In the genomic region with DNA sequence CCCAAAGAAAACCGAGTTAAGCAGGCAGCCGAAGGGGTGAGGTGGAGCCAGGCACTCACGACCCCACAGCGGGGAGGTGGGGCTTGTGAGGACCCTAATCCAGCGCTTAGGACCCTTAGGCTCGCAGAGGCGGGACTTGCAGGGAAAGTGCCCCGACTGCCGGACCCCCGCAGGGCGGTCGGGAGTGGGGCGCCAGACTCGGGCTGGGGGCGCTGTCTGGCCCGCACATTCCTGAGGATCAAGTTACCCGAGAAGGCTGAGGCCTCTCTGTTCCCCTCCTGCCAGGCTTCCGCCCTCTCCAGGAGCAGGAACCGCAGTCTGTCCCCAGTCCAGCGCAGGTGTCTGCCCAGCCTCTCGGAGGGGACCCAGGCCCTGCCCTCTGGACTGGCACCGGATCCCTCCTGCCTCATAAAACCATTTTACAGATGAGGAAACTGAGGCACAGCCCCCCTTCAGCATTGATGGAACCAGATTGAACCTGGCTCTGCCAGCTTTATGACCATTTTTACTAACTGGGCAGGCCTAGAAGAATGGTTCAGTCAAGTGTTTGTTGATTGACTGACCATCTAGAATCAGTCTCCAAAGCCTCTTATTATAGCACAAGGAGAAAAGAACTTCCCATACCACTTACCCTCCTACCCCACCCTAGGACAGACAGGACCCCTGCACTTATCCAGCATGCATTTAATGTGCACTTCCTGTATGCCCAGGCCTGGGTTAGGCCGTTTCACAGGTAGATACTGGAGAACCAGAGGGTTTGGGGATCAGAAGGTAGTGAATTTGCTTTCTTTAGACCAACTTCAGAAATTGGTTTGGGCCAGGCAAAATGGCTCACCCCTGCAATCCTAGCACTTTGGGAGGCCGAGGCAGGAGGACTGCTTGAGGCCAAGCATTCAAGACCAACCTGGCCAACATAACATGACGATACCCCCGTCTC, we compare ENCODE assay signal across 1 cellular context.
TF ChIP-seq lines count a peak whose summit lies in the region.

No MANE protein-coding gene starts in this region.

TF ChIP-seq in WTC11, 78 proteins besides CTCF, POLR2A, EP300 and RAD21 (continued from another document):
- TF ChIP-seq, protein P1, sequence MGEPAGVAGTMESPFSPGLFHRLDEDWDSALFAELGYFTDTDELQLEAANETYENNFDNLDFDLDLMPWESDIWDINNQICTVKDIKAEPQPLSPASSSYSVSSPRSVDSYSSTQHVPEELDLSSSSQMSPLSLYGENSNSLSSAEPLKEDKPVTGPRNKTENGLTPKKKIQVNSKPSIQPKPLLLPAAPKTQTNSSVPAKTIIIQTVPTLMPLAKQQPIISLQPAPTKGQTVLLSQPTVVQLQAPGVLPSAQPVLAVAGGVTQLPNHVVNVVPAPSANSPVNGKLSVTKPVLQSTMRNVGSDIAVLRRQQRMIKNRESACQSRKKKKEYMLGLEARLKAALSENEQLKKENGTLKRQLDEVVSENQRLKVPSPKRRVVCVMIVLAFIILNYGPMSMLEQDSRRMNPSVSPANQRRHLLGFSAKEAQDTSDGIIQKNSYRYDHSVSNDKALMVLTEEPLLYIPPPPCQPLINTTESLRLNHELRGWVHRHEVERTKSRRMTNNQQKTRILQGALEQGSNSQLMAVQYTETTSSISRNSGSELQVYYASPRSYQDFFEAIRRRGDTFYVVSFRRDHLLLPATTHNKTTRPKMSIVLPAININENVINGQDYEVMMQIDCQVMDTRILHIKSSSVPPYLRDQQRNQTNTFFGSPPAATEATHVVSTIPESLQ (CRISPR knock-in tag; IDR thresholded peaks at IDR 0.05), result no peak
- TF ChIP-seq, protein P2, sequence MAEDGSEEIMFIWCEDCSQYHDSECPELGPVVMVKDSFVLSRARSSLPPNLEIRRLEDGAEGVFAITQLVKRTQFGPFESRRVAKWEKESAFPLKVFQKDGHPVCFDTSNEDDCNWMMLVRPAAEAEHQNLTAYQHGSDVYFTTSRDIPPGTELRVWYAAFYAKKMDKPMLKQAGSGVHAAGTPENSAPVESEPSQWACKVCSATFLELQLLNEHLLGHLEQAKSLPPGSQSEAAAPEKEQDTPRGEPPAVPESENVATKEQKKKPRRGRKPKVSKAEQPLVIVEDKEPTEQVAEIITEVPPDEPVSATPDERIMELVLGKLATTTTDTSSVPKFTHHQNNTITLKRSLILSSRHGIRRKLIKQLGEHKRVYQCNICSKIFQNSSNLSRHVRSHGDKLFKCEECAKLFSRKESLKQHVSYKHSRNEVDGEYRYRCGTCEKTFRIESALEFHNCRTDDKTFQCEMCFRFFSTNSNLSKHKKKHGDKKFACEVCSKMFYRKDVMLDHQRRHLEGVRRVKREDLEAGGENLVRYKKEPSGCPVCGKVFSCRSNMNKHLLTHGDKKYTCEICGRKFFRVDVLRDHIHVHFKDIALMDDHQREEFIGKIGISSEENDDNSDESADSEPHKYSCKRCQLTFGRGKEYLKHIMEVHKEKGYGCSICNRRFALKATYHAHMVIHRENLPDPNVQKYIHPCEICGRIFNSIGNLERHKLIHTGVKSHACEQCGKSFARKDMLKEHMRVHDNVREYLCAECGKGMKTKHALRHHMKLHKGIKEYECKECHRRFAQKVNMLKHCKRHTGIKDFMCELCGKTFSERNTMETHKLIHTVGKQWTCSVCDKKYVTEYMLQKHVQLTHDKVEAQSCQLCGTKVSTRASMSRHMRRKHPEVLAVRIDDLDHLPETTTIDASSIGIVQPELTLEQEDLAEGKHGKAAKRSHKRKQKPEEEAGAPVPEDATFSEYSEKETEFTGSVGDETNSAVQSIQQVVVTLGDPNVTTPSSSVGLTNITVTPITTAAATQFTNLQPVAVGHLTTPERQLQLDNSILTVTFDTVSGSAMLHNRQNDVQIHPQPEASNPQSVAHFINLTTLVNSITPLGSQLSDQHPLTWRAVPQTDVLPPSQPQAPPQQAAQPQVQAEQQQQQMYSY (CRISPR knock-in tag; IDR thresholded peaks at IDR 0.05), result no peak
- TF ChIP-seq FOXK1 (CRISPR knock-in tag; IDR thresholded peaks at IDR 0.05), result peak; percentile 50; the same call in 1 of the 2 replicates
- peak; percentile 94; the same call in 1 of the 2 replicates for TF ChIP-seq TEAD1 (CRISPR knock-in tag; IDR thresholded peaks at IDR 0.05)
- TF ChIP-seq SP1 (CRISPR knock-in tag; conservative IDR thresholded peaks at IDR 0.05), result peak; percentile 87
- 0 out of 2 replicates have a peak, but pooled peaks have one; percentile 33 for TF ChIP-seq NR3C1 (CRISPR knock-in tag; conservative IDR thresholded peaks at IDR 0.05; ENCODE audit: low read depth)
- 0 out of 2 replicates have a peak, but pooled peaks have one; percentile 52 for TF ChIP-seq SMAD4 (CRISPR knock-in tag; IDR thresholded peaks at IDR 0.05)
- TF ChIP-seq ZBTB21 (CRISPR knock-in tag; IDR thresholded peaks at IDR 0.05; ENCODE audit: borderline replicate concordance), result peak; percentile 68; the same call in 1 of the 2 replicates
- TF ChIP-seq ZNF423 (CRISPR knock-in tag; IDR thresholded peaks at IDR 0.05), result peak; percentile 48; the same call in 1 of the 2 replicates
- peak; percentile 52; the same call in 1 of the 2 replicates for TF ChIP-seq CBFB (CRISPR knock-in tag; IDR thresholded peaks at IDR 0.05; ENCODE audit: low read depth)
- TF ChIP-seq, protein P3, sequence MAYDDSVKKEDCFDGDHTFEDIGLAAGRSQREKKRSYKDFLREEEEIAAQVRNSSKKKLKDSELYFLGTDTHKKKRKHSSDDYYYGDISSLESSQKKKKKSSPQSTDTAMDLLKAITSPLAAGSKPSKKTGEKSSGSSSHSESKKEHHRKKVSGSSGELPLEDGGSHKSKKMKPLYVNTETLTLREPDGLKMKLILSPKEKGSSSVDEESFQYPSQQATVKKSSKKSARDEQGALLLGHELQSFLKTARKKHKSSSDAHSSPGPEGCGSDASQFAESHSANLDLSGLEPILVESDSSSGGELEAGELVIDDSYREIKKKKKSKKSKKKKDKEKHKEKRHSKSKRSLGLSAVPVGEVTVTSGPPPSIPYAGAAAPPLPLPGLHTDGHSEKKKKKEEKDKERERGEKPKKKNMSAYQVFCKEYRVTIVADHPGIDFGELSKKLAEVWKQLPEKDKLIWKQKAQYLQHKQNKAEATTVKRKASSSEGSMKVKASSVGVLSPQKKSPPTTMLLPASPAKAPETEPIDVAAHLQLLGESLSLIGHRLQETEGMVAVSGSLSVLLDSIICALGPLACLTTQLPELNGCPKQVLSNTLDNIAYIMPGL (CRISPR knock-in tag; IDR thresholded peaks at IDR 0.05), result peak; percentile 72; the same call in 1 of the 2 replicates
- TF ChIP-seq KAT7 (CRISPR knock-in tag; IDR thresholded peaks at IDR 0.05; ENCODE audit: borderline replicate concordance), result no peak
- TF ChIP-seq TEAD4 (CRISPR knock-in tag; IDR thresholded peaks at IDR 0.05), result peak; percentile 69; the same call in 1 of the 2 replicates
- TF ChIP-seq, protein P4, sequence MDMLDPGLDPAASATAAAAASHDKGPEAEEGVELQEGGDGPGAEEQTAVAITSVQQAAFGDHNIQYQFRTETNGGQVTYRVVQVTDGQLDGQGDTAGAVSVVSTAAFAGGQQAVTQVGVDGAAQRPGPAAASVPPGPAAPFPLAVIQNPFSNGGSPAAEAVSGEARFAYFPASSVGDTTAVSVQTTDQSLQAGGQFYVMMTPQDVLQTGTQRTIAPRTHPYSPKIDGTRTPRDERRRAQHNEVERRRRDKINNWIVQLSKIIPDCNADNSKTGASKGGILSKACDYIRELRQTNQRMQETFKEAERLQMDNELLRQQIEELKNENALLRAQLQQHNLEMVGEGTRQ (CRISPR knock-in tag; IDR thresholded peaks at IDR 0.05), result 0 out of 2 replicates have a peak, but pooled peaks have one; percentile 12
- peak; percentile 57; the same call in 1 of the 2 replicates for TF ChIP-seq CREB1 (CRISPR knock-in tag; IDR thresholded peaks at IDR 0.05)
- 0 out of 2 replicates have a peak, but pooled peaks have one; percentile 30 for TF ChIP-seq CREM (CRISPR knock-in tag; IDR thresholded peaks at IDR 0.05)
- no peak for TF ChIP-seq RELA (CRISPR knock-in tag; IDR thresholded peaks at IDR 0.05; ENCODE audit: borderline replicate concordance)
- TF ChIP-seq, protein P5, sequence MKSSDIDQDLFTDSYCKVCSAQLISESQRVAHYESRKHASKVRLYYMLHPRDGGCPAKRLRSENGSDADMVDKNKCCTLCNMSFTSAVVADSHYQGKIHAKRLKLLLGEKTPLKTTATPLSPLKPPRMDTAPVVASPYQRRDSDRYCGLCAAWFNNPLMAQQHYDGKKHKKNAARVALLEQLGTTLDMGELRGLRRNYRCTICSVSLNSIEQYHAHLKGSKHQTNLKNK (CRISPR knock-in tag; IDR thresholded peaks at IDR 0.05), result no peak
- 0 out of 2 replicates have a peak, but pooled peaks have one; percentile 52 for TF ChIP-seq TP53 (CRISPR knock-in tag; IDR thresholded peaks at IDR 0.05)
- TF ChIP-seq, protein P6, sequence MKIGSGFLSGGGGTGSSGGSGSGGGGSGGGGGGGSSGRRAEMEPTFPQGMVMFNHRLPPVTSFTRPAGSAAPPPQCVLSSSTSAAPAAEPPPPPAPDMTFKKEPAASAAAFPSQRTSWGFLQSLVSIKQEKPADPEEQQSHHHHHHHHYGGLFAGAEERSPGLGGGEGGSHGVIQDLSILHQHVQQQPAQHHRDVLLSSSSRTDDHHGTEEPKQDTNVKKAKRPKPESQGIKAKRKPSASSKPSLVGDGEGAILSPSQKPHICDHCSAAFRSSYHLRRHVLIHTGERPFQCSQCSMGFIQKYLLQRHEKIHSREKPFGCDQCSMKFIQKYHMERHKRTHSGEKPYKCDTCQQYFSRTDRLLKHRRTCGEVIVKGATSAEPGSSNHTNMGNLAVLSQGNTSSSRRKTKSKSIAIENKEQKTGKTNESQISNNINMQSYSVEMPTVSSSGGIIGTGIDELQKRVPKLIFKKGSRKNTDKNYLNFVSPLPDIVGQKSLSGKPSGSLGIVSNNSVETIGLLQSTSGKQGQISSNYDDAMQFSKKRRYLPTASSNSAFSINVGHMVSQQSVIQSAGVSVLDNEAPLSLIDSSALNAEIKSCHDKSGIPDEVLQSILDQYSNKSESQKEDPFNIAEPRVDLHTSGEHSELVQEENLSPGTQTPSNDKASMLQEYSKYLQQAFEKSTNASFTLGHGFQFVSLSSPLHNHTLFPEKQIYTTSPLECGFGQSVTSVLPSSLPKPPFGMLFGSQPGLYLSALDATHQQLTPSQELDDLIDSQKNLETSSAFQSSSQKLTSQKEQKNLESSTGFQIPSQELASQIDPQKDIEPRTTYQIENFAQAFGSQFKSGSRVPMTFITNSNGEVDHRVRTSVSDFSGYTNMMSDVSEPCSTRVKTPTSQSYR (CRISPR knock-in tag; IDR thresholded peaks at IDR 0.05), result peak; percentile 70; the same call in 1 of the 2 replicates
